In genomic region chr1:43545321-43545685, GRCh38 we compare ENCODE assay signal across 2 cellular contexts.
TF ChIP-seq lines count a peak whose summit lies in the region.

No MANE protein-coding gene starts in this region.

TF ChIP-seq in GM23338, 12 proteins besides CTCF, POLR2A, EP300 and RAD21:
- TF ChIP-seq REST (IDR thresholded peaks at IDR 0.05; ENCODE audit: unreplicated experiment) (no peak), ZNF331 (CRISPR knock-in tag; IDR thresholded peaks at IDR 0.05; ENCODE audit: low read depth) (no peak), CREB1 (CRISPR knock-in tag; IDR thresholded peaks at IDR 0.05; ENCODE audit: low read depth) (no peak), ZNF462 (CRISPR knock-in tag; IDR thresholded peaks at IDR 0.05) (no peak), ZNF114 (CRISPR knock-in tag; IDR thresholded peaks at IDR 0.05) (no peak), EZH2phosphoT487 (IDR thresholded peaks at IDR 0.05; ENCODE audit: unreplicated experiment) (no peak), STAT1 (IDR thresholded peaks at IDR 0.05; ENCODE audit: unreplicated experiment) (no peak), NANOG (IDR thresholded peaks at IDR 0.05; ENCODE audit: borderline replicate concordance) (no peak), JUNB (IDR thresholded peaks at IDR 0.05; ENCODE audit: unreplicated experiment) (no peak), EZH2 (IDR thresholded peaks at IDR 0.05; ENCODE audit: low read depth, unreplicated experiment) (no peak)

TF ChIP-seq in HepG2, 621 proteins besides CTCF, POLR2A, EP300 and RAD21 (continued from another document):
- TF ChIP-seq ZSCAN5A (CRISPR knock-in tag; IDR thresholded peaks at IDR 0.05; ENCODE audit: borderline replicate concordance), result no peak
- no peak for TF ChIP-seq CEBPG (CRISPR knock-in tag; IDR thresholded peaks at IDR 0.05)
- no peak for TF ChIP-seq HHEX (CRISPR knock-in tag; IDR thresholded peaks at IDR 0.05)
- no peak for TF ChIP-seq MED8 (CRISPR knock-in tag; IDR thresholded peaks at IDR 0.05; ENCODE audit: insufficient replicate concordance)
- no peak for TF ChIP-seq POLR2AphosphoS2 (IDR thresholded peaks at IDR 0.05; ENCODE audit: low read depth, low read length)
- no peak for TF ChIP-seq SIX4 (CRISPR knock-in tag; IDR thresholded peaks at IDR 0.05)
- TF ChIP-seq ZNF891 (CRISPR knock-in tag; IDR thresholded peaks at IDR 0.05), result 0 out of 2 replicates have a peak, but pooled peaks have one; percentile 6
- TF ChIP-seq ZNF318 (CRISPR knock-in tag; IDR thresholded peaks at IDR 0.05), result 0 out of 2 replicates have a peak, but pooled peaks have one; percentile 10
- no peak for TF ChIP-seq ZNF768 (CRISPR knock-in tag; IDR thresholded peaks at IDR 0.05)
- no peak for TF ChIP-seq CENPX (CRISPR knock-in tag; IDR thresholded peaks at IDR 0.05)
- TF ChIP-seq ZBTB38 (CRISPR knock-in tag; IDR thresholded peaks at IDR 0.05), result peak; percentile 86; the same call in 1 of the 2 replicates
- TF ChIP-seq HCFC1 (IDR thresholded peaks at IDR 0.05; ENCODE audit: low read depth, low read length), result no peak
- 0 out of 2 replicates have a peak, but pooled peaks have one; percentile 6 for TF ChIP-seq ARID2 (CRISPR knock-in tag; IDR thresholded peaks at IDR 0.05; ENCODE audit: borderline replicate concordance)
- TF ChIP-seq GRHL1 (CRISPR knock-in tag; conservative IDR thresholded peaks at IDR 0.05), result no peak
- TF ChIP-seq NFATC3 (CRISPR knock-in tag; IDR thresholded peaks at IDR 0.05), result 0 out of 2 replicates have a peak, but pooled peaks have one; percentile 9
- 0 out of 2 replicates have a peak, but pooled peaks have one; percentile 36 for TF ChIP-seq ZNF33B (CRISPR knock-in tag; IDR thresholded peaks at IDR 0.05)
- TF ChIP-seq ZNF44 (CRISPR knock-in tag; IDR thresholded peaks at IDR 0.05), result 0 out of 2 replicates have a peak, but pooled peaks have one; percentile 32
- peak; percentile 69; the same call in 1 of the 2 replicates for TF ChIP-seq ZNF784 (CRISPR knock-in tag; IDR thresholded peaks at IDR 0.05; ENCODE audit: borderline replicate concordance)
- no peak for TF ChIP-seq ZNF557 (CRISPR knock-in tag; IDR thresholded peaks at IDR 0.05)
- TF ChIP-seq ZNF883 (CRISPR knock-in tag; IDR thresholded peaks at IDR 0.05; ENCODE audit: not compliant biosample characterization), result peak; percentile 40
- peak; percentile 85; the same call in 1 of the 2 replicates for TF ChIP-seq ZBTB4 (CRISPR knock-in tag; IDR thresholded peaks at IDR 0.05; ENCODE audit: borderline replicate concordance)
- 0 out of 2 replicates have a peak, but pooled peaks have one; percentile 15 for TF ChIP-seq STAT6 (CRISPR knock-in tag; IDR thresholded peaks at IDR 0.05; ENCODE audit: borderline replicate concordance)
